8 cellular contexts compared by ENCODE assay signal in the genomic region with DNA sequence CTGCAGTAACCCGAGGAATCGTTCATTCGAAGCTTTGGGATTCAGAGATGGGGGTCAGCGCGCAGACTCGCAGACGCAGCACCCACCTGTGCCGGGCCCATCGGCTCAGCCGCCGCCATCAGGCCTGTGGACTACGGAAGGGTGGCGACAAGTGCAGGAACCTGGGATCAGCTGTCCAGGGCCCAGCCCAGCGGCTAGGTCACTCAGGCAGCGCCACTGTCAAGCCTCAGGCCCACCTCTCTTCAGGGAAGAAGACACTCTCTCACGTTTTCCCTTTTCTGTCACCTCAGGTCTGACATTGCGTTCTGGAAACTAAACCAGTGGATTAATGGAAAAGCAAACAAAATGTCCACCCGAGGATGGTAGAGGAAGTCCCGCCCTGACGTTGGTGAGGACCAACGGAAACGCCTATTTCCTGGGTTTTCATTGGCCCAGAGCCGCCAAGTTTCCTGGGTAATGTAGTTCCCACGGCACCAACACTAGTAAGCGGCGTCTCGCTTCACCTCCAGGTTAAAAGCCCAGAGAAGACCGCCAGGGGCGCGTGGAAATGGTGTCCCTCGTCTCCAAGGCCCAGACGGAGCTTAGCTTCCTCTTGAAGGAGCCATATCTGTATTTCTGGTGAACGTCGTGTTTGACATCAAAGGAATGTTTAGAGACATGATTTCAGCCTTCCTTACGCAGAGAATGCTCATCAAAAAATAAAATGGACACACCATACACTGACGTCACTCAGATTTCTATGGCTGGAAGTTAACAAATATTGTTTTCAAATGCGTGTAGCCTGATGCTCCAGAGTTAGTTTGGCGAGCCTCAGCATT. TPM values are rescaled to one million over a fixed set of nuclear protein-coding genes. Genes with fewer than 3 reads are reported as not detected.
A peak's percentile ranks its signal among the peaks of the same experiment; 100 is the strongest.
DNase-seq lines count a peak whose midpoint lies in the region; ATAC-seq and TF ChIP-seq lines count a peak whose summit lies in the region.

A gene (minus strand): TSS at position 376 of the 818 bp plus-strand sequence. CDS start 257 bp downstream, at position 119.

- POLR2A ChIA-PET in activated CD4-positive, alpha-beta T cell treated with anti-CD3 and anti-CD28 coated beads, Interleukin-2, amount 10 ng/mL, durations not matched to agents 7 days and 5 days (lab: Charles Lee) = no interaction called here

- in situ Hi-C loops in GM18951 (cut with MboI; ENCODE audit: low sequenced_read_pairs, unreplicated experiment) = no loop called here

- H3K27me3 Mint-ChIP-seq in activated CD4-positive, alpha-beta T cell treated with anti-CD3 and anti-CD28 coated beads, Interleukin-2, amount 10 ng/mL, durations not matched to agents 7 days and 5 days = no peaks in the 10 kb centered on the region
- peaks cover 7% of the 10 kb centered on the region for H3K27me3 Mint-ChIP-seq in dendritic cell treated with granulocyte-macrophage colony-stimulating factor and Interleukin-4, amounts not matched to agents 40 ng/mL and 50 ng/mL, for 4 days

- peak within 1 kb of the TSS; percentile 91 for H3K27ac Mint-ChIP-seq in activated CD4-positive, alpha-beta T cell treated with anti-CD3 and anti-CD28 coated beads, Interleukin-2, amount 10 ng/mL, durations not matched to agents 7 days and 5 days
- peak within 1 kb of the TSS; percentile 93 for H3K27ac Mint-ChIP-seq in dendritic cell treated with granulocyte-macrophage colony-stimulating factor and Interleukin-4, amounts not matched to agents 40 ng/mL and 50 ng/mL, for 4 days

- peak; percentile 46 for TF ChIP-seq POLR2A in GM18951 (IDR thresholded peaks at IDR 0.05; ENCODE audit: extremely low read depth, insufficient read depth, insufficient read length)

- ATAC-seq in HG03196 (IDR thresholded peaks at IDR 0.05; ENCODE audit: unreplicated experiment) = peak; percentile 93
- ATAC-seq in left lobe of liver = peak; percentile 100

- CTCF ChIA-PET in activated CD4-positive, alpha-beta T cell treated with anti-CD3 and anti-CD28 coated beads, Interleukin-2, amount 10 ng/mL, durations not matched to agents 7 days and 5 days (lab: Charles Lee) = interaction anchor here (0.5 to 1.5 kb wide), 9 partner anchors 9 to 484 kb away, joined by 3 to 5 read pairs (median 3); a partner anchor contains a TSS

- intact Hi-C loops in dendritic cell treated with granulocyte-macrophage colony-stimulating factor and Interleukin-4, amounts not matched to agents 40 ng/mL and 50 ng/mL, for 4 days (cut with micrococcal nuclease) = loop anchor here (5.0 kb wide), 2 partner anchors 40 to 155 kb away; a partner anchor contains a TSS

- peak; percentile 96 for DNase-seq in AG20443 (ENCODE audit: low spot score)
- DNase-seq in NCI-H446 (lab: John Stamatoyannopoulos, UW) = peak; percentile 91 to 93
- peak; percentile 94 for DNase-seq in activated CD4-positive, alpha-beta T cell treated with anti-CD3 and anti-CD28 coated beads, Interleukin-2, amount 10 ng/mL, durations not matched to agents 7 days and 5 days
- DNase-seq in left lobe of liver (ENCODE audit: low spot score) = peak; percentile 93
- peak; percentile 79 to 91 for DNase-seq in stimulated activated CD4-positive, alpha-beta T cell treated with anti-CD3 and anti-CD28 coated beads, Interleukin-2, amount 100 ng/mL, for 24 hours

- H3K9me3 Mint-ChIP-seq in activated CD4-positive, alpha-beta T cell treated with anti-CD3 and anti-CD28 coated beads, Interleukin-2, amount 10 ng/mL, durations not matched to agents 7 days and 5 days = peaks cover 60% of the 10 kb centered on the region
- peaks cover 70% of the 10 kb centered on the region for H3K9me3 Mint-ChIP-seq in dendritic cell treated with granulocyte-macrophage colony-stimulating factor and Interleukin-4, amounts not matched to agents 40 ng/mL and 50 ng/mL, for 4 days

- H3K4me3 Mint-ChIP-seq in activated CD4-positive, alpha-beta T cell treated with anti-CD3 and anti-CD28 coated beads, Interleukin-2, amount 10 ng/mL, durations not matched to agents 7 days and 5 days = peak within 1 kb of the TSS; percentile 73
- peak within 1 kb of the TSS; percentile 87 for H3K4me3 Mint-ChIP-seq in dendritic cell treated with granulocyte-macrophage colony-stimulating factor and Interleukin-4, amounts not matched to agents 40 ng/mL and 50 ng/mL, for 4 days

- H3K36me3 Mint-ChIP-seq in activated CD4-positive, alpha-beta T cell treated with anti-CD3 and anti-CD28 coated beads, Interleukin-2, amount 10 ng/mL, durations not matched to agents 7 days and 5 days (ENCODE audit: low read depth) = peaks cover 58% of the 10 kb centered on the region
- peaks cover 57% of the 10 kb centered on the region for H3K36me3 Mint-ChIP-seq in dendritic cell treated with granulocyte-macrophage colony-stimulating factor and Interleukin-4, amounts not matched to agents 40 ng/mL and 50 ng/mL, for 4 days (ENCODE audit: low read depth)

- peaks cover 22% of the 10 kb centered on the region for H3K4me1 Mint-ChIP-seq in activated CD4-positive, alpha-beta T cell treated with anti-CD3 and anti-CD28 coated beads, Interleukin-2, amount 10 ng/mL, durations not matched to agents 7 days and 5 days
- H3K4me1 Mint-ChIP-seq in dendritic cell treated with granulocyte-macrophage colony-stimulating factor and Interleukin-4, amounts not matched to agents 40 ng/mL and 50 ng/mL, for 4 days (ENCODE audit: low read depth) = peaks cover 21% of the 10 kb centered on the region

RNA-seq across cellular contexts. Expression of the gene that starts here (rescaled TPM):
- total RNA-seq in activated CD4-positive, alpha-beta T cell treated with anti-CD3 and anti-CD28 coated beads, Interleukin-2, amount 10 ng/mL, durations not matched to agents 7 days and 5 days = 1 to 10 TPM; 9.0 to 9.2 TPM
- 3.6 TPM for total RNA-seq in left lobe of liver

Comparison
In these comparisons a context has a peak if more than half of its experiments do, and no peak if none do; other contexts are left out.
1. Peak in every context shown above with its lines: DNase-seq and ATAC-seq.